Comparison of ENCODE assay signal across 18 cellular contexts in the genomic region with DNA sequence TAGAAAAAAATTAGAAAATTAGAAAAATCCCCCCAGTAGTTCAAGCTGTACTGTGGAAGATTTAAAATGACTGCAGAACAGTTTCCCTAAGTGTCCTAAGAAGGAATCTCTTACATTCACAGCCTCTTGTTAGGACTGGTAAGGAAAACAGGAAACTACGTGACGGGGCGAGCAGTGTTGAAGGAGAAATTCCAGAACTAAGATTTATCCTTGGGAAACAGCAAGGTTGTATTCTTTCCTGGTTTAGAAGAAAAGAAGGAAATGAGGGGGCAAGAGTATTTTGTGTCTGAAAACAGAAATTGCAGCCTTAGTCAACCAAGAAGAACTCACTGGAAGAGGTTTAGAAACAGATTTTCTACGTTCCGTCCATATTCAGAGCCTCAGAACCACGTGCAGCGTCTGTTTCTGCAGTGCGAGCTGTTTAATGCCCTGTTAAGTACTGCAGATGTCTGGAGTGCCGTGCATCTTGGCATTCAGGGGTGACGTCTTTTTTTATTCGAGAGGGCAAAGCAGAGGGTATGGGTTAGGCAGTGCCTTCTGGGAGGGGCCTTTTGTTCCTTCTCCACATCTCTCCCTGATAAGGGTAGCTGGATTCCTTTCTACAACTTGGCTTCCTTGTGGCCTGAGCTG.
DNase-seq lines count a peak whose midpoint lies in the region; ATAC-seq and TF ChIP-seq lines count a peak whose summit lies in the region.
"Had no signal": no experiment of that assay in that cellular context is flagged by ENCODE, and none has a peak within 500 bp of the region (broad histone marks: within the 10 kb centered on the region; RNA-seq: fewer than 3 reads in every experiment).

No MANE protein-coding gene starts in this region.

- TF ChIP-seq CTCF in ascending aorta (IDR thresholded peaks at IDR 0.05), result no peak

- DNase-seq in ascending aorta (ENCODE audit: low spot score in 2 of 2) (no peak), glomerular endothelial cell (ENCODE audit: extremely low read depth, low read depth, low spot score) (peak; percentile 87), cortex of kidney (lab: John Stamatoyannopoulos, UW) (no peak), UCSD-AML1 (lab: John Stamatoyannopoulos, UW; ENCODE audit: unreplicated experiment) (no peak)
- no peak for DNase-seq in stimulated activated naive CD8-positive, alpha-beta T cell treated with anti-CD3 and anti-CD28 coated beads, Interleukin-15, Interleukin-2, amounts not matched to agents 100 U/mL and 50 U/mL, for 24 hours
- DNase-seq: activated B cell treated with CpG ODN at 0.5 μM for 24 hours; GDM1; immature natural killer cell; midbrain; NCI-H1930; SHP77; stimulated activated CD4-positive, alpha-beta T cell treated with anti-CD3 and anti-CD28 coated beads, Interleukin-4, amount 100 ng/mL, for 24 hours had no signal

- intact Hi-C loops in ascending aorta (cut with DNase I), result loop anchor here (10.0 kb wide), 1 partner anchor 454 kb away; no protein-coding TSS in a partner anchor

- H3K9me3 ChIP-seq in ascending aorta (no peaks in the 10 kb centered on the region), muscle layer of duodenum (ENCODE audit: control insufficient read depth in 1 of 2, low read length in 2 of 2) (no peaks in the 10 kb centered on the region)
- H3K9me3 ChIP-seq: adrenal gland, gastroesophageal sphincter, tibial nerve had no signal

- ATAC-seq in stimulated activated naive CD8-positive, alpha-beta T cell treated with anti-CD3 and anti-CD28 coated beads, Interleukin-15, Interleukin-2, amounts not matched to agents 100 U/mL and 50 U/mL, for 24 hours, result no peak
- no peak for ATAC-seq in GM21390 (IDR thresholded peaks at IDR 0.05; ENCODE audit: unreplicated experiment)
- ATAC-seq: gastroesophageal sphincter had no signal

- peaks cover 27 to 38% of the 10 kb centered on the region in 2 donors for H3K36me3 ChIP-seq in ascending aorta
- H3K36me3 ChIP-seq in muscle layer of duodenum (ENCODE audit: control insufficient read depth in 1 of 2, insufficient read depth in 2 of 2, low read length in 2 of 2), result peaks cover 23 to 29% of the 10 kb centered on the region in 2 donors

- H3K4me1 ChIP-seq in ascending aorta, result peaks cover 0 to 15% of the 10 kb centered on the region in 2 donors
- H3K4me1 ChIP-seq in muscle layer of duodenum (ENCODE audit: control insufficient read depth in 1 of 2, insufficient read depth in 2 of 2, low read length in 2 of 2), result peaks cover 0 to 24% of the 10 kb centered on the region in 2 donors

- H3K27me3 ChIP-seq in ascending aorta (no peaks in the 10 kb centered on the region), muscle layer of duodenum (ENCODE audit: low read depth, low read length) (no peaks in the 10 kb centered on the region)
- H3K27me3 ChIP-seq: adrenal gland, gastroesophageal sphincter, tibial nerve had no signal

- peak overlapping the region; percentile 24 to 25 for H3K27ac ChIP-seq in ascending aorta
- H3K27ac ChIP-seq in muscle layer of duodenum (ENCODE audit: low read length), result peak overlapping the region; percentile 1
- peak overlapping the region; percentile 44 for H3K27ac ChIP-seq in temporal lobe (ENCODE audit: low read depth, low read length)

- peak overlapping the region in 1 of 2 donors; percentile 20 for H3K4me3 ChIP-seq in ascending aorta
- H3K4me3 ChIP-seq in muscle layer of duodenum (ENCODE audit: low read depth in 1 of 2, low read length in 2 of 2), result no peak overlapping the region
- H3K4me3 ChIP-seq: adrenal gland, gastroesophageal sphincter, tibial nerve had no signal
